ENCODE assay signal across 20 cellular contexts in genomic region chr1:193799371-193799770, GRCh38.
"Had no signal": no experiment of that assay in that cellular context is flagged by ENCODE, and none has a peak within 500 bp of the region (broad histone marks: within the 10 kb centered on the region; RNA-seq: fewer than 3 reads in every experiment).

No MANE protein-coding gene starts in this region.

- H3K27me3 Mint-ChIP-seq: activated CD4-positive, alpha-beta memory T cell treated with anti-CD3 and anti-CD28 coated beads, Interleukin-2, amount 10 ng/mL, durations not matched to agents 7 days and 5 days; activated CD4-positive, alpha-beta T cell treated with anti-CD3 and anti-CD28 coated beads, Interleukin-2, amount 10 ng/mL, durations not matched to agents 7 days and 5 days; activated naive CD8-positive, alpha-beta T cell; activated T-cell treated with anti-CD3 and anti-CD28 coated beads, Interleukin-2, amount 50 U/mL, for 24 hours had no signal

- DNase-seq: activated CD4-positive, alpha-beta memory T cell treated with anti-CD3 and anti-CD28 coated beads, Interleukin-2, amount 10 ng/mL, durations not matched to agents 7 days and 5 days; activated CD4-positive, alpha-beta T cell treated with anti-CD3 and anti-CD28 coated beads for 1 hour; activated CD4-positive, alpha-beta T cell treated with anti-CD3 and anti-CD28 coated beads for 4 hours; activated CD4-positive, alpha-beta T cell treated with anti-CD3 and anti-CD28 coated beads, Interleukin-2, amount 10 ng/mL, durations not matched to agents 7 days and 5 days; activated CD4-positive, alpha-beta T cell treated with anti-CD3 and anti-CD28 coated beads, Interleukin-2, amount 50 U/mL, for 4 hours; activated CD8-positive, alpha-beta memory T cell treated with anti-CD3 and anti-CD28 coated beads, Interleukin-2, amount 50 U/mL, for 48 hours; activated effector memory CD4-positive, alpha-beta T cell treated with Interleukin-2 at 50 U/mL for 16 hours; activated gamma-delta T cell treated with Interleukin-2 at 50 U/mL for 16 hours; activated naive CD4-positive, alpha-beta T cell treated with anti-CD3 and anti-CD28 coated beads, Interleukin-2, amount 50 U/mL, for 16 hours; activated T-cell treated with anti-CD3 and anti-CD28 coated beads for 4 hours; activated T-cell treated with anti-CD3 and anti-CD28 coated beads, Interleukin-2, amount 50 U/mL, for 24 hours; activated T-cell treated with anti-CD3 and anti-CD28 coated beads, Interleukin-2, amount 50 U/mL, for 72 hours; amniotic stem cell; brain microvascular endothelial cell; effector CD8-positive, alpha-beta T cell; esophagus squamous epithelium; foreskin melanocyte had no signal

- H3K4me3 Mint-ChIP-seq: activated CD4-positive, alpha-beta memory T cell treated with anti-CD3 and anti-CD28 coated beads, Interleukin-2, amount 10 ng/mL, durations not matched to agents 7 days and 5 days; activated CD4-positive, alpha-beta T cell treated with anti-CD3 and anti-CD28 coated beads, Interleukin-2, amount 10 ng/mL, durations not matched to agents 7 days and 5 days; activated naive CD8-positive, alpha-beta T cell; activated T-cell treated with anti-CD3 and anti-CD28 coated beads, Interleukin-2, amount 50 U/mL, for 24 hours; activated T-cell treated with anti-CD3 and anti-CD28 coated beads, Interleukin-2, amount 50 U/mL, for 72 hours; WTC11 had no signal

- H3K36me3 Mint-ChIP-seq: WTC11 had no signal

- H3K4me1 Mint-ChIP-seq: activated CD4-positive, alpha-beta T cell treated with anti-CD3 and anti-CD28 coated beads, Interleukin-2, amount 10 ng/mL, durations not matched to agents 7 days and 5 days; WTC11 had no signal

- H3K27ac Mint-ChIP-seq: activated CD4-positive, alpha-beta memory T cell treated with anti-CD3 and anti-CD28 coated beads, Interleukin-2, amount 10 ng/mL, durations not matched to agents 7 days and 5 days; activated CD4-positive, alpha-beta T cell treated with anti-CD3 and anti-CD28 coated beads, Interleukin-2, amount 10 ng/mL, durations not matched to agents 7 days and 5 days; activated naive CD8-positive, alpha-beta T cell; activated T-cell treated with anti-CD3 and anti-CD28 coated beads, Interleukin-2, amount 50 U/mL, for 72 hours; WTC11 had no signal

- ATAC-seq: gastroesophageal sphincter, WTC11 had no signal
